ENCODE assay signal across 9 cellular contexts in the genomic region with DNA sequence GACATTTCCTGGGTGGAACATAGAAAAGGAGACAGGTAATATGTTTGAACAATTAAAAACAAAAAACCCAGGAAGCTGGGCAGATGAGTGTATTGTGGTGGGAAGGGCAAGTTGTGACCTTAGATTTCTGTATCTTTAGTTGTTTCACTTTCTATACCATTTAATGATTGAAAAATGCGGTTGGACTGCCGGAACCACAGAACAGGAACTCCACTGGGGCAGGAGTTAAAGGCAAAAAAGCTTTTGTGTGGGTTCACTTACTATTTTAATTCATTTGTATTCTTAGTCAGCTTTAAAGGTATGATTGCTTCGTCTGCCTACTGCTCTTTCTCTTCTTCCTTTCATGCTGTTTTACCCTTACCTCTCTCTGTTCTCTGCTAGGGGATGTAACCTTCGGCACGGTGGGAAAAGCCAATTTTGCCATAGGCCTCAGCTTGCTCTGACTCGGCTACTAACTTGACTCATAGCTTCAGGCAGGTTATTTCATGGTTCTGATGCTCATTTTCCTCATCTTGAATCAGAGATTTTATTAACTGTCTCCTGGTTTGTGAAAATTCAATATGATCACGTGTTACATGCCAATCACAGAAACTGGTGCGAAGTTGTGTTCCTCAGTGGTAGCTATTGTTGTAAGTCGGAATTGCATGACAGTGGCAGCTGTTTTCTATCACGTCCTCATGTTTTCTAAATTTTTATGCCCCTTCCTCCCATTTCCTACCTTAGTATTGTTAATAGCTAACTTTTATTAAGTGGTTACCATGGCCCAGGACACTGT. TPM values are rescaled to one million over a fixed set of nuclear protein-coding genes. Genes with fewer than 3 reads are reported as not detected.
A peak's percentile ranks its signal among the peaks of the same experiment; 100 is the strongest.
DNase-seq lines count a peak whose midpoint lies in the region; ATAC-seq, FAIRE-seq and TF ChIP-seq lines count a peak whose summit lies in the region.
"Had no signal": no experiment of that assay in that cellular context is flagged by ENCODE, and none has a peak within 500 bp of the region (broad histone marks: within the 10 kb centered on the region; RNA-seq: fewer than 3 reads in every experiment).

No MANE protein-coding gene starts in this region.

- no peaks in the 10 kb centered on the region for H3K27me3 Mint-ChIP-seq in natural killer cell treated with Interleukin-12 subunit alpha and Interleukin-12 subunit beta and Interleukin-15 and Interleukin-18, amount 100 ng/mL, for 72 hours

- peaks cover 4 to 7% of the 10 kb centered on the region in 2 donors for H3K4me1 ChIP-seq in thyroid gland

- peak overlapping the region; percentile 94 for H3K4me3 Mint-ChIP-seq in natural killer cell treated with Interleukin-12 subunit alpha and Interleukin-12 subunit beta and Interleukin-15 and Interleukin-18, amount 100 ng/mL, for 72 hours

- WGBS in thyroid gland, 2 donors: 81 to 91% methylated on average over 10 of the region's 10 CpGs

- TF ChIP-seq POLR2A in H54 (IDR thresholded peaks at IDR 0.05; ENCODE audit: low read depth, low read length) (no peak), thyroid gland (IDR thresholded peaks at IDR 0.05) (no peak)

- H3K36me3 ChIP-seq in thyroid gland: no peaks in the 10 kb centered on the region

- H3K27ac ChIP-seq in thyroid gland: no peak overlapping the region

- H3K27ac Mint-ChIP-seq in natural killer cell treated with Interleukin-12 subunit alpha and Interleukin-12 subunit beta and Interleukin-15 and Interleukin-18, amount 100 ng/mL, for 72 hours: peak overlapping the region; percentile 98

- peaks cover 57 to 60% of the 10 kb centered on the region in 2 donors for H3K4me1 Mint-ChIP-seq in natural killer cell treated with Interleukin-12 subunit alpha and Interleukin-12 subunit beta and Interleukin-15 and Interleukin-18, amount 100 ng/mL, for 72 hours (ENCODE audit: low read depth in 2 of 2)

- peak; percentile 71 for ATAC-seq in GM21528 (IDR thresholded peaks at IDR 0.05; ENCODE audit: low FRiP score, unreplicated experiment)
- ATAC-seq in natural killer cell treated with Interleukin-12 subunit alpha and Interleukin-12 subunit beta and Interleukin-15 and Interleukin-18, amount 100 ng/mL, for 72 hours: peak; percentile 57 to 63

- no peak overlapping the region for H3K4me3 ChIP-seq in thyroid gland (replicated peaks in 1 of 3)

- H3K9me3 ChIP-seq in thyroid gland: no peaks in the 10 kb centered on the region

- FAIRE-seq in H54 (lab: Jason Lieb, UNC): no peak
- FAIRE-seq: H1 had no signal

- TF ChIP-seq CTCF in thyroid gland (IDR thresholded peaks at IDR 0.05): no peak

- intact Hi-C loops in thyroid gland (cut with DNase I): no loop called here

- H3K36me3 Mint-ChIP-seq in natural killer cell treated with Interleukin-12 subunit alpha and Interleukin-12 subunit beta and Interleukin-15 and Interleukin-18, amount 100 ng/mL, for 72 hours: peaks cover 14% of the 10 kb centered on the region

- peak; percentile 3 for DNase-seq in ELF-1 (ENCODE audit: low read depth, low spot score)
- DNase-seq in KG1 (lab: John Stamatoyannopoulos, UW): peak; percentile 35
- peak; percentile 39 for DNase-seq in activated T-cell treated with anti-CD3 and anti-CD28 coated beads for 48 hours (ENCODE audit: low read depth)
- peak; percentile 85 for DNase-seq in natural killer cell treated with Interleukin-12 subunit alpha and Interleukin-12 subunit beta and Interleukin-15 and Interleukin-18, amount 100 ng/mL, for 72 hours (ENCODE audit: low spot score)
- no peak for DNase-seq in H54 (ENCODE audit: insufficient read length, low spot score)
- DNase-seq in thyroid gland: no peak
- DNase-seq in NCI-H524 treated with DMSO at 0.1 percent for 48 hours (lab: John Stamatoyannopoulos, UW): no peak

- H3K27me3 ChIP-seq in thyroid gland: no peaks in the 10 kb centered on the region

- H3K9me3 Mint-ChIP-seq in natural killer cell treated with Interleukin-12 subunit alpha and Interleukin-12 subunit beta and Interleukin-15 and Interleukin-18, amount 100 ng/mL, for 72 hours: no peaks in the 10 kb centered on the region

RNA-seq across cellular contexts. Expression of a gene that starts 1.6 kb away (rescaled TPM):
- 100 to 1,000 TPM; 262 to 344 TPM for total RNA-seq in natural killer cell treated with Interleukin-12 subunit alpha and Interleukin-12 subunit beta and Interleukin-15 and Interleukin-18, amount 100 ng/mL, for 72 hours
- 10 to 100 TPM; 35.2 to 84.0 (median 61.2) TPM for total RNA-seq in thyroid gland

Comparison
In these comparisons a context has a peak if more than half of its experiments do, and no peak if none do; other contexts are left out.
1. DNase-seq: peak in ELF-1 (single experiment), KG1 (single experiment), activated T-cell treated with anti-CD3 and anti-CD28 coated beads for 48 hours (single experiment) and natural killer cell treated with Interleukin-12 subunit alpha and Interleukin-12 subunit beta and Interleukin-15 and Interleukin-18, amount 100 ng/mL, for 72 hours (single experiment); none in H54 (single experiment), thyroid gland (0 of 2) and NCI-H524 treated with DMSO at 0.1 percent for 48 hours (single experiment).